ENCODE assay signal across 7 cellular contexts in genomic region chr3:100993309-100993708, GRCh38. TPM values are rescaled to one million over a fixed set of nuclear protein-coding genes. Genes with fewer than 3 reads are reported as not detected.
DNase-seq lines count a peak whose midpoint lies in the region; ATAC-seq and TF ChIP-seq lines count a peak whose summit lies in the region.

ABI3BP (minus strand) TSS chr3:100993421; CDS start chr3:100993384, 37 bp downstream.

- no TSS peak for BruUV-seq in IMR-90 (replicated peaks; lab: Mats Ljungman, UMichigan)

- in situ Hi-C loops in IMR-90 (cut with MboI; ENCODE audit: low sequenced_read_pairs), result no loop called here
- in situ Hi-C loops in gastrocnemius medialis (cut with MboI; ENCODE audit: low sequenced_read_pairs in 4 of 4), result no loop called here

- H3K4ac ChIP-seq in IMR-90 (ENCODE audit: low read depth, low read length), result 0 out of 2 replicates have a peak within 1 kb of the TSS, but pooled peaks have one; percentile 19

- no peak for TF ChIP-seq POLR2A in IMR-90 (IDR thresholded peaks at IDR 0.05; ENCODE audit: low read depth, low read length)
- peak in 1 of 2 donors; percentile 74 for TF ChIP-seq POLR2A in adrenal gland (IDR thresholded peaks at IDR 0.05)
- peak; percentile 28 to 45 for TF ChIP-seq POLR2A in gastrocnemius medialis (IDR thresholded peaks at IDR 0.05)

- peak within 1 kb of the TSS; percentile 76 for H2AK9ac ChIP-seq in IMR-90 (replicated peaks; ENCODE audit: low read depth, low read length, poor library complexity)

- peak within 1 kb of the TSS; percentile 99 for H3K4me2 ChIP-seq in IMR-90 (ENCODE audit: low read depth, low read length)

- 0 out of 2 replicates have a peak within 1 kb of the TSS, but pooled peaks have one; percentile 33 for H2AK5ac ChIP-seq in IMR-90 (ENCODE audit: low read depth, low read length)

- dilution Hi-C loops in IMR-90 (cut with HindIII; ENCODE audit: low sequenced_read_pairs, unreplicated experiment), result no loop called here

- WGBS in IMR-90 (ENCODE audit: extremely low coverage in 2 of 2, insufficient read length in 1 of 2), 2 experiments, result no CpG with 5 or more reads among the region's 5 CpGs
- 6 to 11% (median 9%) methylated on average over 5 of the region's 5 CpGs for WGBS in adrenal gland, 4 donors

- peak within 1 kb of the TSS; percentile 69 for H3K14ac ChIP-seq in IMR-90 (replicated peaks; ENCODE audit: low read depth, low read length)

- no peak within 1 kb of the TSS for H4K91ac ChIP-seq in IMR-90 (ENCODE audit: insufficient read depth, low read depth, low read length)

- ATAC-seq in IMR-90 (ENCODE audit: low read depth) (peak; percentile 99), left ventricle myocardium superior (peak; percentile 97), gastrocnemius medialis (peak in 1 of 2 donors; percentile 70), GM19467 (IDR thresholded peaks at IDR 0.05; ENCODE audit: unreplicated experiment) (no peak), GM21390 (IDR thresholded peaks at IDR 0.05; ENCODE audit: unreplicated experiment) (no peak)

- no peak within 1 kb of the TSS for H4K5ac ChIP-seq in IMR-90 (ENCODE audit: low read depth, low read length)

- intact Hi-C loops in IMR-90 (cut with micrococcal nuclease), result loop anchor here (5.0 kb wide), 1 partner anchor 91 kb away; no protein-coding TSS in a partner anchor
- intact Hi-C loops in adrenal gland (cut with DNase I), result no loop called here
- intact Hi-C loops in left ventricle myocardium superior (cut with micrococcal nuclease), result no loop called here
- intact Hi-C loops in gastrocnemius medialis (cut with DNase I; ENCODE audit: low total_unique reads), result loop anchor here (10.0 kb wide), 1 partner anchor 71 kb away; no protein-coding TSS in a partner anchor

- no peaks in the 10 kb centered on the region for H3K9me3 ChIP-seq in IMR-90 (ENCODE audit: control insufficient read depth, insufficient read depth, low read length)
- no peaks in the 10 kb centered on the region for H3K9me3 ChIP-seq in adrenal gland (replicated peaks in 1 of 3)
- H3K9me3 ChIP-seq in gastrocnemius medialis, result no peaks in the 10 kb centered on the region

- TF ChIP-seq RAD21 in IMR-90 (IDR thresholded peaks at IDR 0.05; ENCODE audit: low read length), result no peak; the same call in 1 of the 2 replicates

- no peak within 1 kb of the TSS for H2BK5ac ChIP-seq in IMR-90 (ENCODE audit: low read depth, low read length, poor library complexity, severe bottlenecking)

- peak within 1 kb of the TSS in 1 of 2 experiments; percentile 9; a peak in 2 of 4 replicates for H4K8ac ChIP-seq in IMR-90 (ENCODE audit: low read depth in 2 of 2, low read length in 2 of 2)

- peak within 1 kb of the TSS; percentile 48 for H3K9ac ChIP-seq in IMR-90 (ENCODE audit: low read depth, low read length)

- H3K4me3 ChIP-seq in IMR-90 (ENCODE audit: insufficient read depth, low read depth, low read length) (peak within 1 kb of the TSS; percentile 55), adrenal gland (peak within 1 kb of the TSS in 2 of 4 donors; percentile 10 to 51), gastrocnemius medialis (peak within 1 kb of the TSS; percentile 35 to 45 (median 38))

- peaks cover 2% of the 10 kb centered on the region; the same call in 1 of the 2 replicates for H3K4me1 ChIP-seq in IMR-90 (ENCODE audit: control insufficient read depth, insufficient read depth, low read length)
- H3K4me1 ChIP-seq in adrenal gland (replicated peaks in 1 of 2), result no peaks in the 10 kb centered on the region
- peaks cover 0 to 7% of the 10 kb centered on the region in 2 donors for H3K4me1 ChIP-seq in gastrocnemius medialis

- H3K36me3 ChIP-seq in IMR-90 (ENCODE audit: control insufficient read depth, insufficient read depth, low read length) (no peaks in the 10 kb centered on the region), adrenal gland (replicated peaks in 1 of 2) (no peaks in the 10 kb centered on the region), gastrocnemius medialis (no peaks in the 10 kb centered on the region)

- H2AFZ ChIP-seq in IMR-90 (replicated peaks; ENCODE audit: low read length, poor library complexity), result peak within 1 kb of the TSS; percentile 90

- H3K9me1 ChIP-seq in IMR-90 (ENCODE audit: insufficient read depth, low read length), result no peaks in the 10 kb centered on the region

- H3K79me1 ChIP-seq in IMR-90 (ENCODE audit: low read depth in 1 of 2, low read length in 2 of 2), result no peaks in the 10 kb centered on the region

- TF ChIP-seq CTCF in IMR-90 (conservative IDR thresholded peaks at IDR 0.05; ENCODE audit: low read depth, low read length) (no peak), adrenal gland (IDR thresholded peaks at IDR 0.05) (no peak), gastrocnemius medialis (IDR thresholded peaks at IDR 0.05 in 4 of 5, conservative IDR thresholded peaks at IDR 0.05 in 1 of 5) (no peak)

- peak within 1 kb of the TSS; percentile 86 for H3K23ac ChIP-seq in IMR-90 (ENCODE audit: low read depth, low read length)

- CTCF ChIA-PET in IMR-90 (lab: Yijun Ruan, JAX), result interaction anchor here (0.6 to 0.9 kb wide), 2 partner anchors 89 to 138 kb away, joined by 3 read pairs; no protein-coding TSS in a partner anchor

- H3K27ac ChIP-seq in IMR-90 (ENCODE audit: insufficient read depth, low read length) (peak within 1 kb of the TSS; percentile 10; the same call in 1 of the 2 replicates), adrenal gland (peak within 1 kb of the TSS in 3 of 5 donors; percentile 32 to 68 (median 35)), gastrocnemius medialis (peak within 1 kb of the TSS; percentile 2 to 51 (median 22))

- H3K27me3 ChIP-seq in IMR-90 (ENCODE audit: control insufficient read depth, insufficient read depth, low read length), result peaks cover 2% of the 10 kb centered on the region
- no peaks in the 10 kb centered on the region for H3K27me3 ChIP-seq in adrenal gland
- no peaks in the 10 kb centered on the region for H3K27me3 ChIP-seq in gastrocnemius medialis

- H3K18ac ChIP-seq in IMR-90 (ENCODE audit: low read depth, low read length), result peak within 1 kb of the TSS; percentile 72; the same call in 1 of the 2 replicates

- DNase-seq in IMR-90 (peak; percentile 89), adrenal gland (peak; percentile 66 to 83 (median 78)), left ventricle myocardium superior (peak; percentile 76), gastrocnemius medialis (peak; percentile 18 to 30), COLO668 (lab: John Stamatoyannopoulos, UW; ENCODE audit: unreplicated experiment) (no peak)

- no peak within 1 kb of the TSS for H2BK15ac ChIP-seq in IMR-90 (ENCODE audit: low read depth, low read length)

- H3K56ac ChIP-seq in IMR-90 (ENCODE audit: extremely low read depth, insufficient read depth, low read length), result no peak within 1 kb of the TSS

- peak within 1 kb of the TSS; percentile 15; the same call in 1 of the 2 replicates for H2BK20ac ChIP-seq in IMR-90 (ENCODE audit: low read depth, low read length)

- no peaks in the 10 kb centered on the region for H4K20me1 ChIP-seq in IMR-90 (ENCODE audit: insufficient read depth, low read length)

- POLR2A ChIA-PET in IMR-90 (lab: Charles Lee; ENCODE audit: unreplicated experiment), result interaction anchor here (1.4 kb wide), 1 partner anchor 15 kb away, joined by 4 read pairs; no protein-coding TSS in a partner anchor

- peak within 1 kb of the TSS; percentile 4; the same call in 1 of the 2 replicates for H2BK120ac ChIP-seq in IMR-90 (ENCODE audit: low read depth, low read length)

TF ChIP-seq in IMR-90, 13 proteins besides CTCF, POLR2A, EP300 and RAD21:
- no peak for TF ChIP-seq RCOR1 (IDR thresholded peaks at IDR 0.05; ENCODE audit: insufficient replicate concordance, low read length)
- TF ChIP-seq MXI1 (IDR thresholded peaks at IDR 0.05; ENCODE audit: borderline replicate concordance, low read depth, low read length), result no peak
- peak; percentile 17; the same call in 1 of the 2 replicates for TF ChIP-seq FOS (IDR thresholded peaks at IDR 0.05; ENCODE audit: low read depth, low read length)
- TF ChIP-seq MAFK (IDR thresholded peaks at IDR 0.05; ENCODE audit: low read depth, low read length), result 0 out of 2 replicates have a peak, but pooled peaks have one; percentile 8
- no peak for TF ChIP-seq USF2 (IDR thresholded peaks at IDR 0.05; ENCODE audit: low read depth, low read length)
- TF ChIP-seq BHLHE40 (IDR thresholded peaks at IDR 0.05; ENCODE audit: low read depth, low read length), result no peak
- no peak for TF ChIP-seq CEBPB (IDR thresholded peaks at IDR 0.05; ENCODE audit: low read depth, low read length)
- TF ChIP-seq NFE2L2 (IDR thresholded peaks at IDR 0.05; ENCODE audit: low read depth, low read length), result no peak
- TF ChIP-seq MAZ (IDR thresholded peaks at IDR 0.05; ENCODE audit: borderline replicate concordance, low read depth, low read length), result no peak; the same call in 1 of the 2 replicates
- no peak for TF ChIP-seq SMC3 (IDR thresholded peaks at IDR 0.05; ENCODE audit: low read depth, low read length)

RNA-seq across cellular contexts. Expression of gene ABI3BP, which starts in this region (rescaled TPM):
- total RNA-seq in IMR-90 (2012; rRNA removed), result 3.0 and 4.2 TPM in 2 replicates
- polyA plus RNA-seq in IMR-90 (2012; rRNA removed), result 23.6 and 26.7 TPM in 2 replicates
- polyA plus RNA-seq in IMR-90 (2012; cell fraction: cytosol; rRNA removed), result 6.6 and 9.1 TPM in 2 replicates
- polyA plus RNA-seq in IMR-90 (2012; cell fraction: nucleus; rRNA removed; ENCODE audit: low replicate concordance), result 12.3 and 46.3 TPM in 2 replicates
- total RNA-seq in adrenal gland, result 10 to 100 TPM in 7 of 8 donors, 1 to 10 TPM in 1; 7.7 to 50.3 (median 26.7) TPM
- 10 to 100 TPM in 1 of 3 donors, 1 to 10 TPM in 2; 8.3 to 21.0 (median 9.0) TPM for polyA plus RNA-seq in adrenal gland
- 23.4 TPM for total RNA-seq in left ventricle myocardium superior
- 10 to 100 TPM; 15.3 to 21.8 (median 19.5) TPM for total RNA-seq in gastrocnemius medialis

Comparison
In these comparisons a context has a peak if more than half of its experiments do, and no peak if none do; other contexts are left out.
1. ATAC-seq: peak in IMR-90 (single experiment) and left ventricle myocardium superior (single experiment); none in GM19467 (single experiment) and GM21390 (single experiment).
2. intact Hi-C loops: an anchor here in IMR-90 (5.0 kb wide) and gastrocnemius medialis (10.0 kb wide); none called in adrenal gland and left ventricle myocardium superior.
3. Peak in every context shown above with its lines, with median percentiles within 50 percentile points of each other: H3K27ac ChIP-seq.